ENCODE assay signal across 1 cellular context in the genomic region with DNA sequence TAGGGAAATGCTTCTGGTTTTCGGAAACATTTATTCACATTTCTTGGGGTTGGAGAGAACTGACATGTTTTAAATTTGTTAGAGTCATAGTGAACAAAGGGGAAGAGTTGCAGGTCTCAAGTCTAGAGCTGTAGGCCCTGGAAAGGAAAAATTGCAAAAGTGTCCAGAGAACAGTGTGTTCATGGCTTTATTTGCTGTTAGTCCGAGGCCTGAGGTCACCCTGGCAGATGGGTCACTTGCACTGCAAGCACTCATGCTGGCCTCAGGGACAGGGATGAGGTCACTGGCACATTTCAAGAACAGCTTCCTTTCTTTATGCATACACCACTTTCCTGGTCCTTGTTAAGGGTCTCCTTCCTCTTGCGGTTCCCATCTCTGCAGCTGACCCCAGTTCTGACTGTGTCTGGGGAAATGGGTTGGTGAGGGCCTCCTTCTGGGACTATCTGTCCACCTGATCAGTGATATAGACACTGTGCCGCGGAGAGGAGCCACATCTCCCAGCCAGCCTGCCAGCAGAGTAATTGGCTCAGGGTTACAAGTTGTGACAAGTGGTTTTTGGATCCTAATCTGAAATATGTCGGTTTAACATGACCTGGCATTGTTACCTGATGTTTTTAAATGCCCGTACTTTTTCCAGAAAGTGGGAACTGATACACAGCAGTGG.
TF ChIP-seq lines count a peak whose summit lies in the region.

No MANE protein-coding gene starts in this region.

TF ChIP-seq in HepG2, 621 proteins besides CTCF, POLR2A, EP300 and RAD21 (continued from another document):
- TF ChIP-seq, protein P1, sequence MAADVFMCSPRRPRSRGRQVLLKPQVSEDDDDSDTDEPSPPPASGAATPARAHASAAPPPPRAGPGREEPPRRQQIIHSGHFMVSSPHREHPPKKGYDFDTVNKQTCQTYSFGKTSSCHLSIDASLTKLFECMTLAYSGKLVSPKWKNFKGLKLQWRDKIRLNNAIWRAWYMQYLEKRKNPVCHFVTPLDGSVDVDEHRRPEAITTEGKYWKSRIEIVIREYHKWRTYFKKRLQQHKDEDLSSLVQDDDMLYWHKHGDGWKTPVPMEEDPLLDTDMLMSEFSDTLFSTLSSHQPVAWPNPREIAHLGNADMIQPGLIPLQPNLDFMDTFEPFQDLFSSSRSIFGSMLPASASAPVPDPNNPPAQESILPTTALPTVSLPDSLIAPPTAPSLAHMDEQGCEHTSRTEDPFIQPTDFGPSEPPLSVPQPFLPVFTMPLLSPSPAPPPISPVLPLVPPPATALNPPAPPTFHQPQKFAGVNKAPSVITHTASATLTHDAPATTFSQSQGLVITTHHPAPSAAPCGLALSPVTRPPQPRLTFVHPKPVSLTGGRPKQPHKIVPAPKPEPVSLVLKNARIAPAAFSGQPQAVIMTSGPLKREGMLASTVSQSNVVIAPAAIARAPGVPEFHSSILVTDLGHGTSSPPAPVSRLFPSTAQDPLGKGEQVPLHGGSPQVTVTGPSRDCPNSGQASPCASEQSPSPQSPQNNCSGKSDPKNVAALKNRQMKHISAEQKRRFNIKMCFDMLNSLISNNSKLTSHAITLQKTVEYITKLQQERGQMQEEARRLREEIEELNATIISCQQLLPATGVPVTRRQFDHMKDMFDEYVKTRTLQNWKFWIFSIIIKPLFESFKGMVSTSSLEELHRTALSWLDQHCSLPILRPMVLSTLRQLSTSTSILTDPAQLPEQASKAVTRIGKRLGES (CRISPR knock-in tag; IDR thresholded peaks at IDR 0.05; ENCODE audit: borderline replicate concordance): no peak
- TF ChIP-seq ZNF83 (CRISPR knock-in tag; IDR thresholded peaks at IDR 0.05; ENCODE audit: borderline replicate concordance): no peak
- TF ChIP-seq, protein P2, sequence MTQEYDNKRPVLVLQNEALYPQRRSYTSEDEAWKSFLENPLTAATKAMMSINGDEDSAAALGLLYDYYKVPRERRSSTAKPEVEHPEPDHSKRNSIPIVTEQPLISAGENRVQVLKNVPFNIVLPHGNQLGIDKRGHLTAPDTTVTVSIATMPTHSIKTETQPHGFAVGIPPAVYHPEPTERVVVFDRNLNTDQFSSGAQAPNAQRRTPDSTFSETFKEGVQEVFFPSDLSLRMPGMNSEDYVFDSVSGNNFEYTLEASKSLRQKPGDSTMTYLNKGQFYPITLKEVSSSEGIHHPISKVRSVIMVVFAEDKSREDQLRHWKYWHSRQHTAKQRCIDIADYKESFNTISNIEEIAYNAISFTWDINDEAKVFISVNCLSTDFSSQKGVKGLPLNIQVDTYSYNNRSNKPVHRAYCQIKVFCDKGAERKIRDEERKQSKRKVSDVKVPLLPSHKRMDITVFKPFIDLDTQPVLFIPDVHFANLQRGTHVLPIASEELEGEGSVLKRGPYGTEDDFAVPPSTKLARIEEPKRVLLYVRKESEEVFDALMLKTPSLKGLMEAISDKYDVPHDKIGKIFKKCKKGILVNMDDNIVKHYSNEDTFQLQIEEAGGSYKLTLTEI (CRISPR knock-in tag; conservative IDR thresholded peaks at IDR 0.05): no peak
- no peak for TF ChIP-seq SAP130 (CRISPR knock-in tag; IDR thresholded peaks at IDR 0.05; ENCODE audit: low read depth)
